Comparison of ENCODE assay signal across 10 cellular contexts in genomic region chr19:1945899-1946298, GRCh38. TPM values are rescaled to one million over a fixed set of nuclear protein-coding genes. Genes with fewer than 3 reads are reported as not detected.
DNase-seq lines count a peak whose midpoint lies in the region; ATAC-seq, FAIRE-seq and TF ChIP-seq lines count a peak whose summit lies in the region.
"Had no signal": no experiment of that assay in that cellular context is flagged by ENCODE, and none has a peak within 500 bp of the region (broad histone marks: within the 10 kb centered on the region; RNA-seq: fewer than 3 reads in every experiment).

No MANE protein-coding gene starts in this region.

- H3K79me2 ChIP-seq in K562 (ENCODE audit: control insufficient read depth, insufficient read depth, low read length), result peaks cover 90% of the 10 kb centered on the region

- H2AFZ ChIP-seq in K562 (ENCODE audit: low read depth, low read length), result no peak overlapping the region

- CTCF ChIA-PET in K562 (lab: Yijun Ruan, JAX; ENCODE audit: low intra/inter-chr PET ratio), result interaction anchor here (0.9 kb wide), 1 partner anchor 122 kb away, joined by 3 read pairs; no protein-coding TSS in a partner anchor

- H3K27ac ChIP-seq in K562 (ENCODE audit: extremely low read depth, low read depth, low read length), result no peak overlapping the region
- H3K27ac ChIP-seq: C4-2B had no signal

- H3K9ac ChIP-seq in K562 (ENCODE audit: insufficient read depth in 1 of 2, low read depth in 2 of 2, low read length in 2 of 2), result no peak overlapping the region

- POLR2A ChIA-PET in K562 (lab: Yijun Ruan, JAX), result interaction anchor here (0.5 kb wide), 1 partner anchor 113 kb away, joined by 3 read pairs; no protein-coding TSS in a partner anchor

- in situ Hi-C loops in K562 (cut with MboI), result no loop called here

- peaks cover 40% of the 10 kb centered on the region for H4K20me1 ChIP-seq in K562 (replicated peaks; ENCODE audit: control insufficient read depth, insufficient read depth, low read length)

- peaks cover 38% of the 10 kb centered on the region; the same call in 2 of the 3 replicates for H3K36me3 ChIP-seq in K562 (ENCODE audit: control insufficient read depth, insufficient read depth, low read length)

- peak in 1 of 2 experiments; percentile 21; a peak in 1 of 4 replicates for TF ChIP-seq RAD21 in K562 (CRISPR knock-in tag; conservative IDR thresholded peaks at IDR 0.05 in 1 of 2, IDR thresholded peaks at IDR 0.05 in 1 of 2)

- WGBS in K562 (ENCODE audit: insufficient coverage, low coverage, missing lambda C conversion rate), result 57% methylated on average over 15 of the region's 18 CpGs

- no peak for TF ChIP-seq POLR2A in K562 (conservative IDR thresholded peaks at IDR 0.05)

- peak; percentile 68 for FAIRE-seq in K562 (lab: Jason Lieb, UNC)
- FAIRE-seq: TTC549 had no signal

- no peak overlapping the region for H3K4me2 ChIP-seq in K562 (ENCODE audit: insufficient read depth, low read length)

- H3K9me3 ChIP-seq in K562 (replicated peaks; ENCODE audit: control insufficient read depth, insufficient read depth, low read depth, low read length), result no peaks in the 10 kb centered on the region

- ATAC-seq in K562 (peak; percentile 53), left lobe of liver (peak; percentile 15)

- peak; percentile 59 to 73 (median 67); a peak in 5 of 6 replicates for TF ChIP-seq CTCF in K562 (IDR thresholded peaks at IDR 0.05 in 2 of 3, conservative IDR thresholded peaks at IDR 0.05 in 1 of 3; ENCODE audit: insufficient read depth in 2 of 3, low read depth in 1 of 3, low read length in 3 of 3)

- no peak for TF ChIP-seq EP300 in K562 (IDR thresholded peaks at IDR 0.05; ENCODE audit: low read length)

- peaks cover 10 to 64% of the 10 kb centered on the region in 2 experiments for H3K4me1 ChIP-seq in K562 (replicated peaks in 1 of 2; ENCODE audit: control insufficient read depth in 2 of 2, insufficient read depth in 2 of 2, low read length in 2 of 2)

- no peak overlapping the region for H3K4me3 ChIP-seq in K562

- peaks cover 5% of the 10 kb centered on the region for H3K9me1 ChIP-seq in K562 (ENCODE audit: control insufficient read depth, insufficient read depth, low read length)

- BruUV-seq in K562 (replicated peaks; lab: Mats Ljungman, UMichigan), result no TSS peak

- intact Hi-C loops in K562 (cut with micrococcal nuclease), result no loop called here

- DNase-seq in NCI-H1417 (lab: John Stamatoyannopoulos, UW) (peak; percentile 9 to 16 (median 12)), NCI-H1417 treated with DMSO at 0.1 percent for 48 hours (lab: John Stamatoyannopoulos, UW) (no peak), NCI-H1048 (lab: John Stamatoyannopoulos, UW) (peak; percentile 25), K562 (ENCODE audit: extremely low read depth in 1 of 4, low spot score in 3 of 4) (peak; percentile 50 to 58 (median 57)), left lobe of liver (ENCODE audit: low spot score) (no peak), mucosa of gallbladder (ENCODE audit: low spot score) (no peak), kidney glomerular epithelial cell (lab: John Stamatoyannopoulos, UW) (no peak)
- no peak for DNase-seq in activated CD8-positive, alpha-beta memory T cell treated with anti-CD3 and anti-CD28 coated beads for 24 hours

- H3K27me3 ChIP-seq in K562 (ENCODE audit: control insufficient read depth in 2 of 2, insufficient read depth in 2 of 2, low read length in 2 of 2), result no peaks in the 10 kb centered on the region

TF ChIP-seq in K562, 482 proteins besides CTCF, POLR2A, EP300 and RAD21 (continues in another document):
- TF ChIP-seq, protein P1, sequence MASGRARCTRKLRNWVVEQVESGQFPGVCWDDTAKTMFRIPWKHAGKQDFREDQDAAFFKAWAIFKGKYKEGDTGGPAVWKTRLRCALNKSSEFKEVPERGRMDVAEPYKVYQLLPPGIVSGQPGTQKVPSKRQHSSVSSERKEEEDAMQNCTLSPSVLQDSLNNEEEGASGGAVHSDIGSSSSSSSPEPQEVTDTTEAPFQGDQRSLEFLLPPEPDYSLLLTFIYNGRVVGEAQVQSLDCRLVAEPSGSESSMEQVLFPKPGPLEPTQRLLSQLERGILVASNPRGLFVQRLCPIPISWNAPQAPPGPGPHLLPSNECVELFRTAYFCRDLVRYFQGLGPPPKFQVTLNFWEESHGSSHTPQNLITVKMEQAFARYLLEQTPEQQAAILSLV (tag; IDR thresholded peaks at IDR 0.05), result no peak
- TF ChIP-seq, protein P2, sequence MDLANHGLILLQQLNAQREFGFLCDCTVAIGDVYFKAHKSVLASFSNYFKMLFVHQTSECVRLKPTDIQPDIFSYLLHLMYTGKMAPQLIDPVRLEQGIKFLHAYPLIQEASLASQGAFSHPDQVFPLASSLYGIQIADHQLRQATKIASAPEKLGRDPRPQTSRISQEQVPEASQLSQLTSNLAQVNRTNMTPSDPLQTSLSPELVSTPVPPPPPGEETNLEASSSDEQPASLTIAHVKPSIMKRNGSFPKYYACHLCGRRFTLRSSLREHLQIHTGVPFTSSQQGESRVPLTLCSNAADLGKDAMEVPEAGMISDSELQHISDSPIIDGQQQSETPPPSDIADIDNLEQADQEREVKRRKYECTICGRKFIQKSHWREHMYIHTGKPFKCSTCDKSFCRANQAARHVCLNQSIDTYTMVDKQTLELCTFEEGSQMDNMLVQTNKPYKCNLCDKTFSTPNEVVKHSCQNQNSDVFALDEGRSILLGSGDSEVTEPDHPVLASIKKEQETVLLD (IDR thresholded peaks at IDR 0.05), result 0 out of 2 replicates have a peak, but pooled peaks have one; percentile 44
- no peak for TF ChIP-seq CREM (IDR thresholded peaks at IDR 0.05; ENCODE audit: low read depth)
- TF ChIP-seq ZBTB7A (IDR thresholded peaks at IDR 0.05; ENCODE audit: borderline replicate concordance, control insufficient read depth, low read depth, low read length), result peak; percentile 72; the same call in 1 of the 2 replicates

RNA-seq across cellular contexts. Expression of gene CSNK1G2, which starts 4.9 kb away (rescaled TPM):
- total RNA-seq in K562 (2011; cell fraction: chromatin; rRNA removed; ENCODE audit: low replicate concordance), result 59.6 and 151 TPM in 2 replicates
- total RNA-seq in K562 (2011; cell fraction: nucleolus; rRNA removed), result 123 and 129 TPM in 2 replicates
- 43.4 and 57.3 TPM in 2 replicates for total RNA-seq in K562 (2011; cell fraction: nucleoplasm; rRNA removed)
- total RNA-seq in K562 (2014; rRNA removed), result 105 and 124 TPM in 2 replicates
- 9.8 and 25.1 TPM in 2 replicates for total RNA-seq in K562 (2014; rRNA removed; fragmentation: Illumina TruSeq; extraction: Trizol)
- 60.4 and 66.9 TPM in 2 replicates for total RNA-seq in K562 (2015; rRNA removed; fragmentation: Illumina TruSeq; extraction: Trizol)
- 91.3 and 95.8 TPM in 2 replicates for total RNA-seq in K562 (2021)
- polyA plus RNA-seq in K562 (2011; rRNA removed), result 49.5 and 66.2 TPM in 2 replicates
- 72.0 and 157 TPM in 2 replicates for polyA plus RNA-seq in K562 (2011; cell fraction: cytosol; rRNA removed)
- polyA plus RNA-seq in K562 (2011; cell fraction: nucleus; rRNA removed), result 308 and 494 TPM in 2 replicates
- 84.6 and 108 TPM in 2 replicates for polyA plus RNA-seq in K562 (2012)
- polyA plus RNA-seq in K562 (2014; fragmentation: Illumina TruSeq; extraction: Trizol), result 45.2 and 91.1 TPM in 2 replicates
- polyA plus RNA-seq in K562 (2014; fragmentation: Nextera tagmentation; extraction: Ambion mirVana), result under 1 TPM; 0.48 to 0.72 TPM
- 119 and 126 TPM in 2 replicates for polyA plus RNA-seq in K562 (2014; rRNA removed)
- 12.4 and 27.0 TPM in 2 replicates for polyA minus RNA-seq in K562 (2011; rRNA and poly(A)+ RNA removed)
- 53.7 and 53.8 TPM in 2 replicates for polyA minus RNA-seq in K562 (2011; cell fraction: cytosol; rRNA and poly(A)+ RNA removed)
- 33.9 and 35.9 TPM in 2 replicates for polyA minus RNA-seq in K562 (2011; cell fraction: nucleus; rRNA and poly(A)+ RNA removed)
- 21.8 TPM for total RNA-seq in left lobe of liver
- total RNA-seq in mucosa of gallbladder, result 77.5 TPM

RNA-seq across cellular contexts. Expression of gene ADAT3, which starts 40.7 kb away (rescaled TPM):
- total RNA-seq in K562 (2011; cell fraction: chromatin; rRNA removed; ENCODE audit: low replicate concordance), result 6.3 and 20.5 TPM in 2 replicates
- total RNA-seq in K562 (2011; cell fraction: nucleolus; rRNA removed), result 18.0 and 18.5 TPM in 2 replicates
- 5.6 and 6.9 TPM in 2 replicates for total RNA-seq in K562 (2011; cell fraction: nucleoplasm; rRNA removed)
- total RNA-seq in K562 (2014; rRNA removed) (7.8 and 10.4 TPM in 2 replicates), K562 (2014; rRNA removed; fragmentation: Illumina TruSeq; extraction: Trizol) (not detected in 2 replicates), K562 (2015; rRNA removed; fragmentation: Illumina TruSeq; extraction: Trizol) (0.72 and 1.7 TPM in 2 replicates), K562 (2021) (15.1 and 15.6 TPM in 2 replicates), left lobe of liver (4.5 TPM), mucosa of gallbladder (10.6 TPM)
- polyA plus RNA-seq in K562 (2011; rRNA removed) (0.67 and 1.1 TPM in 2 replicates), K562 (2014; fragmentation: Illumina TruSeq; extraction: Trizol) (0.68 TPM in 1 of 2 replicates, not detected in the other), K562 (2014; fragmentation: Nextera tagmentation; extraction: Ambion mirVana) (not detected), K562 (2014; rRNA removed) (9.2 and 10.2 TPM in 2 replicates)
- polyA plus RNA-seq in K562 (2011; cell fraction: cytosol; rRNA removed), result 1.1 and 11.4 TPM in 2 replicates
- 3.3 and 11.9 TPM in 2 replicates for polyA plus RNA-seq in K562 (2011; cell fraction: nucleus; rRNA removed)
- 6.8 and 6.9 TPM in 2 replicates for polyA plus RNA-seq in K562 (2012)
- polyA minus RNA-seq in K562 (2011; rRNA and poly(A)+ RNA removed), result 0.18 and 0.21 TPM in 2 replicates
- 4.5 and 5.4 TPM in 2 replicates for polyA minus RNA-seq in K562 (2011; cell fraction: cytosol; rRNA and poly(A)+ RNA removed)
- 2.1 and 3.4 TPM in 2 replicates for polyA minus RNA-seq in K562 (2011; cell fraction: nucleus; rRNA and poly(A)+ RNA removed)

RNA-seq across cellular contexts. Expression of gene SCAMP4, which starts 40.7 kb away (rescaled TPM):
- total RNA-seq in K562 (2011; cell fraction: chromatin; rRNA removed; ENCODE audit: low replicate concordance), result 53.4 and 162 TPM in 2 replicates
- total RNA-seq in K562 (2011; cell fraction: nucleolus; rRNA removed), result 113 and 133 TPM in 2 replicates
- total RNA-seq in K562 (2011; cell fraction: nucleoplasm; rRNA removed), result 92.1 and 94.1 TPM in 2 replicates
- total RNA-seq in K562 (2014; rRNA removed), result 20.9 and 26.4 TPM in 2 replicates
- 4.1 and 5.6 TPM in 2 replicates for total RNA-seq in K562 (2014; rRNA removed; fragmentation: Illumina TruSeq; extraction: Trizol)
- total RNA-seq in K562 (2015; rRNA removed; fragmentation: Illumina TruSeq; extraction: Trizol), result 12.8 and 13.2 TPM in 2 replicates
- 40.3 and 45.9 TPM in 2 replicates for total RNA-seq in K562 (2021)
- 6.7 and 8.9 TPM in 2 replicates for polyA plus RNA-seq in K562 (2011; rRNA removed)
- 8.3 and 13.1 TPM in 2 replicates for polyA plus RNA-seq in K562 (2011; cell fraction: cytosol; rRNA removed)
- polyA plus RNA-seq in K562 (2011; cell fraction: nucleus; rRNA removed), result 20.3 and 35.7 TPM in 2 replicates
- 26.7 and 53.0 TPM in 2 replicates for polyA plus RNA-seq in K562 (2012)
- 15.2 and 26.1 TPM in 2 replicates for polyA plus RNA-seq in K562 (2014; fragmentation: Illumina TruSeq; extraction: Trizol)
- polyA plus RNA-seq in K562 (2014; fragmentation: Nextera tagmentation; extraction: Ambion mirVana), result under 1 TPM; 0.81 to 0.89 TPM
- polyA plus RNA-seq in K562 (2014; rRNA removed), result 17.1 and 19.3 TPM in 2 replicates
- polyA minus RNA-seq in K562 (2011; rRNA and poly(A)+ RNA removed), result 3.4 and 5.9 TPM in 2 replicates
- polyA minus RNA-seq in K562 (2011; cell fraction: cytosol; rRNA and poly(A)+ RNA removed), result 13.0 and 23.2 TPM in 2 replicates
- polyA minus RNA-seq in K562 (2011; cell fraction: nucleus; rRNA and poly(A)+ RNA removed), result 12.0 and 13.3 TPM in 2 replicates
- total RNA-seq in left lobe of liver, result 23.9 TPM
- 89.3 TPM for total RNA-seq in mucosa of gallbladder

Comparison
In these comparisons a context has a peak if more than half of its experiments do, and no peak if none do; other contexts are left out.
1. DNase-seq: peak in NCI-H1417 (3 of 3), NCI-H1048 (single experiment) and K562 (4 of 4); none in NCI-H1417 treated with DMSO at 0.1 percent for 48 hours (single experiment), left lobe of liver (single experiment), activated CD8-positive, alpha-beta memory T cell treated with anti-CD3 and anti-CD28 coated beads for 24 hours (single experiment), mucosa of gallbladder (single experiment) and kidney glomerular epithelial cell (single experiment).